In the genomic region with DNA sequence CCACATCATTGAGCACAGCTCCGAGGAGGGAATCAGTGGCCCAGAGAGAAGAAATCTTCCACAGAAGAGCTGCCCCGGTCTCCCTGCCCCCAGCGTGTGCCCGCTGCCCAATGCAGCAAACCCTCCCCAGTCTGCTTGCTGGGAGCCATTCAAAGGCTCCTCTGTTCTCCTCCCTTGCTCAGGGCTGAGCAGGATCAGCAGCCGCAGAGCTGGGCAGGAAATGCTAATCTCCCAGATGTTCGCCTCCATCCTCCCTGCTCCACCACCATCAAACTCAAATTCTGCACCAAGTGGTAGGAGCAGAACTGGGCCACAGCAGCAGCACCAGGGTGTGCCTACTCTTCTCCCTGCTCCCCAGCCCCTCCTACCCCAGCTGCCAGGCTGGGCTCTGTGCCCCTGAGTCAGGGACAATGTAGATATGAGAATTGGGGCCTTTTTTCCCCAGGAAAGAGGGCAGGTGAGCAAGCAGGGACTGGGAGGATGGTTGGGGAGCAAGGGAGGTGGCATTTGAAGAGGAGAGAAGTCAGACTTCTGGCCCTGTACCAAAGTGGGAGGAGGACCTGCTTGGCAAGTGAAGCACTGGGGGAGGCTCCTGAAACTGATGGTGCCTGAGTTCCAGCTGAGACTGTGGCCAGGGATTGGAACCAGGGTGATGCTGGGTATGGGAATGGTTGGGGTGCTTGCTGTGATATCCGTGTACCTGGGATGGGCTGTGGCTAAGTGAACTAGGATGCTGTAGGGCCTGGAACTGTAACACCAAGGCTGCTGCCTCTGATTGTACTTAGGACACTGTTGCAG, we compare ENCODE assay signal across 11 cellular contexts. TPM values are rescaled to one million over a fixed set of nuclear protein-coding genes. Genes with fewer than 3 reads are reported as not detected.
A peak's percentile ranks its signal among the peaks of the same experiment; 100 is the strongest.
DNase-seq lines count a peak whose midpoint lies in the region; ATAC-seq and TF ChIP-seq lines count a peak whose summit lies in the region.
"Had no signal": no experiment of that assay in that cellular context is flagged by ENCODE, and none has a peak within 500 bp of the region (broad histone marks: within the 10 kb centered on the region; RNA-seq: fewer than 3 reads in every experiment).

No MANE protein-coding gene starts in this region.

- CTCF ChIA-PET in activated CD4-positive, alpha-beta memory T cell treated with anti-CD3 and anti-CD28 coated beads, Interleukin-2, amount 10 ng/mL, durations not matched to agents 7 days and 5 days (lab: Charles Lee), result interaction anchor here (0.6 to 8.7 kb wide), 28 partner anchors 9 to 288 kb away, joined by 3 to 157 read pairs (median 5); a partner anchor contains a TSS

- ATAC-seq in right cardiac atrium (no peak), Right ventricle myocardium inferior (no peak), naive B cell (ENCODE audit: low read depth in 2 of 2) (no peak), GM18498 (IDR thresholded peaks at IDR 0.05; ENCODE audit: unreplicated experiment) (no peak), omental fat pad (ENCODE audit: low FRiP score) (no peak)

- peaks cover 52 to 87% (median 86%) of the 10 kb centered on the region in 3 donors for H3K27me3 Mint-ChIP-seq in naive B cell
- H3K27me3 Mint-ChIP-seq in activated CD4-positive, alpha-beta memory T cell treated with anti-CD3 and anti-CD28 coated beads, Interleukin-2, amount 10 ng/mL, durations not matched to agents 7 days and 5 days, result peaks cover 84% of the 10 kb centered on the region

- intact Hi-C loops in right cardiac atrium (cut with DNase I) (loop anchor here (2.0 to 10.0 kb wide), 5 partner anchors 53 to 178 kb away; a partner anchor contains a TSS), Right ventricle myocardium inferior (cut with DNase I) (loop anchor here (1.0 to 5.0 kb wide), 6 partner anchors 31 to 187 kb away; no protein-coding TSS in a partner anchor)

- no peak for TF ChIP-seq CTCF in omental fat pad (IDR thresholded peaks at IDR 0.05)

- H3K4me1 Mint-ChIP-seq in naive B cell, result peaks cover 29 to 31% (median 30%) of the 10 kb centered on the region in 3 donors
- peaks cover 29% of the 10 kb centered on the region for H3K4me1 Mint-ChIP-seq in activated CD4-positive, alpha-beta memory T cell treated with anti-CD3 and anti-CD28 coated beads, Interleukin-2, amount 10 ng/mL, durations not matched to agents 7 days and 5 days

- peak overlapping the region in 5 of 8 donors; percentile 51 to 86 (median 81) for H3K4me3 Mint-ChIP-seq in naive B cell
- H3K4me3 Mint-ChIP-seq in activated CD4-positive, alpha-beta memory T cell treated with anti-CD3 and anti-CD28 coated beads, Interleukin-2, amount 10 ng/mL, durations not matched to agents 7 days and 5 days, result no peak overlapping the region
- H3K4me3 Mint-ChIP-seq: activated CD8-positive, alpha-beta memory T cell treated with anti-CD3 and anti-CD28 coated beads, Interleukin-2, amount 10 ng/mL, durations not matched to agents 7 days and 5 days had no signal

- DNase-seq in right cardiac atrium (peak in 1 of 3 donors; percentile 41), Right ventricle myocardium inferior (ENCODE audit: missing footprints) (no peak), naive B cell (no peak), NCI-H2081 (lab: John Stamatoyannopoulos, UW) (no peak), omental fat pad (ENCODE audit: low spot score) (no peak)
- DNase-seq in activated CD4-positive, alpha-beta memory T cell treated with anti-CD3 and anti-CD28 coated beads, Interleukin-2, amount 10 ng/mL, durations not matched to agents 7 days and 5 days, result no peak
- DNase-seq: activated CD8-positive, alpha-beta memory T cell treated with anti-CD3 and anti-CD28 coated beads, Interleukin-2, amount 10 ng/mL, durations not matched to agents 7 days and 5 days; stimulated activated CD8-positive, alpha-beta memory T cell treated with anti-CD3 and anti-CD28 coated beads, Interleukin-4, amount 100 ng/mL, for 48 hours had no signal

- peaks cover 3% of the 10 kb centered on the region for H3K4me1 ChIP-seq in right cardiac atrium (ENCODE audit: control insufficient read depth, insufficient read depth, low read length)

- no peaks in the 10 kb centered on the region for H3K27me3 ChIP-seq in right cardiac atrium (ENCODE audit: control insufficient read depth, insufficient read depth)

- H3K4me3 ChIP-seq in right cardiac atrium (ENCODE audit: low read length), result no peak overlapping the region

- POLR2A ChIA-PET in activated CD4-positive, alpha-beta memory T cell treated with anti-CD3 and anti-CD28 coated beads, Interleukin-2, amount 10 ng/mL, durations not matched to agents 7 days and 5 days (lab: Charles Lee), result interaction anchor here (1.3 to 4.7 kb wide), 6 partner anchors 31 to 187 kb away, joined by 6 to 33 read pairs (median 10); a partner anchor contains a TSS

- peaks cover 0 to 8% of the 10 kb centered on the region in 2 donors for H3K36me3 Mint-ChIP-seq in naive B cell
- peaks cover 2% of the 10 kb centered on the region for H3K36me3 Mint-ChIP-seq in activated CD4-positive, alpha-beta memory T cell treated with anti-CD3 and anti-CD28 coated beads, Interleukin-2, amount 10 ng/mL, durations not matched to agents 7 days and 5 days (ENCODE audit: low read depth)

- H3K9me3 Mint-ChIP-seq in naive B cell, result peaks cover 0 to 2% (median 0%) of the 10 kb centered on the region in 7 donors
- H3K9me3 Mint-ChIP-seq in activated CD4-positive, alpha-beta memory T cell treated with anti-CD3 and anti-CD28 coated beads, Interleukin-2, amount 10 ng/mL, durations not matched to agents 7 days and 5 days, result no peaks in the 10 kb centered on the region

- no peaks in the 10 kb centered on the region for H3K9me3 ChIP-seq in right cardiac atrium (ENCODE audit: control insufficient read depth, low read length)

- 26% methylated on average over 7 of the region's 7 CpGs for WGBS in right cardiac atrium

- peak overlapping the region in 3 of 6 donors; percentile 51 to 98 (median 83) for H3K27ac Mint-ChIP-seq in naive B cell
- no peak overlapping the region for H3K27ac Mint-ChIP-seq in activated CD4-positive, alpha-beta memory T cell treated with anti-CD3 and anti-CD28 coated beads, Interleukin-2, amount 10 ng/mL, durations not matched to agents 7 days and 5 days
- H3K27ac Mint-ChIP-seq: activated CD8-positive, alpha-beta memory T cell treated with anti-CD3 and anti-CD28 coated beads, Interleukin-2, amount 10 ng/mL, durations not matched to agents 7 days and 5 days had no signal

- H3K27ac ChIP-seq in right cardiac atrium (ENCODE audit: low read length) (peak overlapping the region; percentile 80), cingulate gyrus (ENCODE audit: low read depth, low read length) (peak overlapping the region; percentile 99)

RNA-seq across cellular contexts. Expression of a gene that starts 1.9 kb away (rescaled TPM):
- 10 to 100 TPM in 2 of 4 donors, 1 to 10 TPM in 2; 7.2 to 21.3 (median 12.2) TPM for total RNA-seq in right cardiac atrium
- 9.2 TPM for polyA plus RNA-seq in right cardiac atrium
- total RNA-seq in Right ventricle myocardium inferior, result 21.0 TPM
- polyA plus RNA-seq in naive B cell (ENCODE audit: low read depth in 6 of 6), result not detected
- not detected for total RNA-seq in activated CD4-positive, alpha-beta memory T cell treated with anti-CD3 and anti-CD28 coated beads, Interleukin-2, amount 10 ng/mL, durations not matched to agents 7 days and 5 days
- total RNA-seq in omental fat pad, result 100 to 1,000 TPM in 1 of 4 donors, 10 to 100 TPM in 3; 10.6 to 148 (median 50.6) TPM
- total RNA-seq: activated CD8-positive, alpha-beta memory T cell treated with anti-CD3 and anti-CD28 coated beads, Interleukin-2, amount 10 ng/mL, durations not matched to agents 7 days and 5 days; T-helper 1 cell treated with Interleukin-12 subunit alpha and Interleukin-12 subunit beta and Interleukin-4 antibody, amounts not matched to agents 30 ng/mL and 1 ng/mL, for 36 hours had no signal

RNA-seq across cellular contexts. Expression of a gene that starts 43.5 kb away (rescaled TPM):
- total RNA-seq in right cardiac atrium (100 to 1,000 TPM in 2 of 4 donors, 10 to 100 TPM in 2; 82.6 to 109 (median 99.2) TPM), Right ventricle myocardium inferior (94.4 TPM), omental fat pad (10 to 100 TPM; 57.3 to 87.5 (median 61.0) TPM)
- polyA plus RNA-seq in right cardiac atrium (62.0 TPM), naive B cell (ENCODE audit: low read depth in 6 of 6) (10 to 100 TPM; 39.1 to 51.1 (median 44.1) TPM)
- total RNA-seq in activated CD4-positive, alpha-beta memory T cell treated with anti-CD3 and anti-CD28 coated beads, Interleukin-2, amount 10 ng/mL, durations not matched to agents 7 days and 5 days, result 10 to 100 TPM; 73.4 to 80.7 TPM

Comparison
In these comparisons a context has a peak if more than half of its experiments do, and no peak if none do; other contexts are left out.
1. RNA of a gene that starts 1.9 kb away (total RNA-seq): 10.6 to 148 TPM in omental fat pad, 21.0 TPM in Right ventricle myocardium inferior (single experiment) and 7.2 to 21.3 TPM in right cardiac atrium; not detected in activated CD4-positive, alpha-beta memory T cell treated with anti-CD3 and anti-CD28 coated beads, Interleukin-2, amount 10 ng/mL, durations not matched to agents 7 days and 5 days; every median in the first group is over 4 times any median in the second.